21 cellular contexts compared by ENCODE assay signal in genomic region chr5:30475429-30475828, GRCh38.
A peak's percentile ranks its signal among the peaks of the same experiment; 100 is the strongest.
DNase-seq lines count a peak whose midpoint lies in the region; ATAC-seq, FAIRE-seq and TF ChIP-seq lines count a peak whose summit lies in the region.
"Had no signal": no experiment of that assay in that cellular context is flagged by ENCODE, and none has a peak within 500 bp of the region (broad histone marks: within the 10 kb centered on the region; RNA-seq: fewer than 3 reads in every experiment).

No MANE protein-coding gene starts in this region.

- CTCF ChIA-PET in WTC11 (lab: Charles Lee), result no interaction called here

- no peaks in the 10 kb centered on the region for H3K4me1 Mint-ChIP-seq in WTC11
- peaks cover 8% of the 10 kb centered on the region for H3K4me1 Mint-ChIP-seq in nephron progenitor cell
- H3K4me1 Mint-ChIP-seq: CD14-positive monocyte; CD4-positive, alpha-beta memory T cell; CD4-positive, CD25-positive, alpha-beta regulatory T cell; CD8-positive, alpha-beta memory T cell had no signal

- no peak overlapping the region for H3K4me3 Mint-ChIP-seq in WTC11
- no peak overlapping the region for H3K4me3 Mint-ChIP-seq in nephron progenitor cell
- H3K4me3 Mint-ChIP-seq: CD14-positive monocyte; CD4-positive, alpha-beta memory T cell; CD4-positive, CD25-positive, alpha-beta regulatory T cell; CD8-positive, alpha-beta memory T cell had no signal

- TF ChIP-seq EP300 in upper lobe of left lung (IDR thresholded peaks at IDR 0.05), result no peak

- DNase-seq in D721Med (ENCODE audit: insufficient read length, low spot score) (no peak), WTC11 (ENCODE audit: low spot score) (no peak), nephron progenitor cell (no peak), amniotic stem cell (lab: John Stamatoyannopoulos, UW) (no peak), upper lobe of left lung (no peak)
- DNase-seq: 8988T; ACHN; BE2C; C1 segment of cervical spinal cord; CD4-positive, alpha-beta memory T cell; CD4-positive, CD25-positive, alpha-beta regulatory T cell; CD8-positive, alpha-beta memory T cell; COR-L47; DMS79 treated with DMSO at 0.1 percent for 48 hours; GF-D8 had no signal

- H3K9me3 Mint-ChIP-seq in WTC11 (peaks cover 43% of the 10 kb centered on the region), nephron progenitor cell (peaks cover 33% of the 10 kb centered on the region)

- no peak overlapping the region for H3K27ac Mint-ChIP-seq in WTC11
- peak overlapping the region; percentile 12 for H3K27ac Mint-ChIP-seq in nephron progenitor cell
- H3K27ac Mint-ChIP-seq: CD4-positive, alpha-beta memory T cell; CD4-positive, CD25-positive, alpha-beta regulatory T cell; CD8-positive, alpha-beta memory T cell had no signal

- H3K36me3 Mint-ChIP-seq in WTC11 (peaks cover 33% of the 10 kb centered on the region), nephron progenitor cell (ENCODE audit: low read depth) (peaks cover 14% of the 10 kb centered on the region)
- H3K36me3 Mint-ChIP-seq: CD14-positive monocyte; CD4-positive, alpha-beta memory T cell; CD4-positive, CD25-positive, alpha-beta regulatory T cell; CD8-positive, alpha-beta memory T cell had no signal

- no peak overlapping the region for H3K27ac ChIP-seq in upper lobe of left lung
- H3K27ac ChIP-seq: BLaER1 had no signal

- H3K27me3 ChIP-seq in upper lobe of left lung, result no peaks in the 10 kb centered on the region
- H3K27me3 ChIP-seq: BE2C, BLaER1 had no signal

- H3K4me1 ChIP-seq in upper lobe of left lung, result no peaks in the 10 kb centered on the region
- H3K4me1 ChIP-seq: BE2C, BLaER1 had no signal

- H3K27me3 Mint-ChIP-seq in WTC11 (ENCODE audit: low read depth) (peaks cover 3% of the 10 kb centered on the region; the same call in 1 of the 2 replicates), nephron progenitor cell (ENCODE audit: low read depth, poor library complexity) (no peaks in the 10 kb centered on the region)
- H3K27me3 Mint-ChIP-seq: CD4-positive, alpha-beta memory T cell; CD4-positive, CD25-positive, alpha-beta regulatory T cell had no signal

- ATAC-seq in WTC11, result no peak
- no peak for ATAC-seq in upper lobe of left lung (ENCODE audit: low FRiP score in 2 of 2)

- POLR2A ChIA-PET in WTC11 (lab: Charles Lee), result no interaction called here

- FAIRE-seq in D721Med (lab: Jason Lieb, UNC), result peak; percentile 6
- FAIRE-seq: A204.1, G401.6, GM12891, GM19239 had no signal

- no peak overlapping the region for H3K4me3 ChIP-seq in upper lobe of left lung
- H3K4me3 ChIP-seq: BLaER1 had no signal

- WGBS in upper lobe of left lung, 2 donors, result 34 to 75% methylated on average over 4 of the region's 4 CpGs

- no peak for TF ChIP-seq CTCF in D721Med (IDR thresholded peaks at IDR 0.05; ENCODE audit: insufficient read depth, missing control alignments)
- no peak for TF ChIP-seq CTCF in WTC11 (IDR thresholded peaks at IDR 0.05)
- no peak for TF ChIP-seq CTCF in nephron progenitor cell (IDR thresholded peaks at IDR 0.05)
- TF ChIP-seq CTCF in upper lobe of left lung (IDR thresholded peaks at IDR 0.05), result no peak

- peaks cover 0 to 19% (median 0%) of the 10 kb centered on the region in 4 donors for H3K9me3 ChIP-seq in upper lobe of left lung

- H3K36me3 ChIP-seq in upper lobe of left lung, result no peaks in the 10 kb centered on the region
- H3K36me3 ChIP-seq: BE2C, BLaER1 had no signal

- no peak for TF ChIP-seq POLR2A in upper lobe of left lung (IDR thresholded peaks at IDR 0.05)

TF ChIP-seq in WTC11, 78 proteins besides CTCF, POLR2A, EP300 and RAD21:
- TF ChIP-seq ZNF671 (CRISPR knock-in tag; IDR thresholded peaks at IDR 0.05), result no peak
- TF ChIP-seq ZNF317 (CRISPR knock-in tag; IDR thresholded peaks at IDR 0.05; ENCODE audit: borderline replicate concordance, low read depth), result peak; percentile 93
